24 cellular contexts compared by ENCODE assay signal in genomic region chr16:74680681-74681080, GRCh38. TPM values are rescaled to one million over a fixed set of nuclear protein-coding genes. Genes with fewer than 3 reads are reported as not detected.
"Had no signal": no experiment of that assay in that cellular context is flagged by ENCODE, and none has a peak within 500 bp of the region (broad histone marks: within the 10 kb centered on the region; RNA-seq: fewer than 3 reads in every experiment).

No MANE protein-coding gene starts in this region.

- H3K27ac ChIP-seq: PC-9, Peyer's patch, SJCRH30 had no signal

- H3K9me3 ChIP-seq: Peyer's patch, SJCRH30 had no signal

- H3K4me3 ChIP-seq: PC-9, Peyer's patch, SJCRH30 had no signal

- H3K4me2 ChIP-seq: PC-9 had no signal

- H3K4me1 ChIP-seq: Peyer's patch had no signal

- DNase-seq: IMR-90; Kasumi-1; KG1; MM.1S; NCI-H1105; NCI-H1417; NCI-H1436 treated with DMSO at 0.1 percent for 48 hours; NCI-H1694; NCI-H187 treated with DMSO at 0.1 percent for 48 hours; NCI-H2029 treated with DMSO at 0.1 percent for 48 hours; NCI-H2171 treated with DMSO at 0.1 percent for 48 hours; NCI-H345; NCI-H446 treated with DMSO at 0.1 percent for 48 hours; NCI-H510A treated with DMSO at 0.1 percent for 48 hours; NCI-H526; NCI-H82; NK-92 treated with Interleukin-12 subunit alpha and Interleukin-12 subunit beta, amount 100 ng/mL, for 24 hours; PC-9; Peyer's patch; SHP77 treated with DMSO at 0.1 percent for 48 hours; T-helper 1 cell had no signal

- ATAC-seq: Right ventricle myocardium inferior, SK-N-SH treated with all-trans-retinoic acid at 6 μM for 48 hours had no signal

- H3K36me3 ChIP-seq: SJCRH30 had no signal

- H3K27me3 ChIP-seq: Peyer's patch, SJCRH30 had no signal

- H2AFZ ChIP-seq: PC-9 had no signal

RNA-seq across cellular contexts. Expression of gene MLKL, which starts 20.0 kb away (rescaled TPM):
- total RNA-seq: SJCRH30 had no signal
